In the genomic region with DNA sequence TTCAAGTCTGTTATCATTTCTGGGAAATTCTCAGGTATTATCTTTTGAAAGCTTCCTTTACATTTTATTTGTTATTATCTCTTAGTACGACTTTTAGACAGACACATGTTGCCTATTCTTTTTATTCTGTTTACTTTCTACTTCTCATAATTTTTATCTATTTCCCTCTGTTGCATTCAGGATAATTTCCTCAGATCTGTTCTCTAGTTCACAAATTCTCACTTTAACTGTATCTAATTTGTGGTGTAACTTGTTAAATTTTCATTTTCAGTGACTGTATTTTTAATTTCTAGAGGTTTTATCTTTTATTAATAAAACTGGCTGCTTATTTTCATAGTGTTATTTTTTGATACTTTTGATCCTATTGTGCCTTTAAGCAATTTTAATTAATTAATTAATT, we compare ENCODE assay signal across 10 cellular contexts.
"Had no signal": no experiment of that assay in that cellular context is flagged by ENCODE, and none has a peak within 500 bp of the region (broad histone marks: within the 10 kb centered on the region; RNA-seq: fewer than 3 reads in every experiment).

No MANE protein-coding gene starts in this region.

- H3K4me2 ChIP-seq: GM23338 had no signal

- DNase-seq: H7, HFFc6, IMR-90, KG1 had no signal

- H3K4me3 ChIP-seq: GM23338, HAP-1, K562 had no signal

- FAIRE-seq: H1, HTR-8/SVneo, K562 had no signal

- H2AFZ ChIP-seq: GM23338 had no signal

- H3K4me1 ChIP-seq: HAP-1 had no signal

- H3K36me3 ChIP-seq: HAP-1 had no signal

- ATAC-seq: GM23338, HCT116, K562 had no signal
